In genomic region chr7:127948312-127948711, GRCh38 we compare ENCODE assay signal across 1 cellular context.
TF ChIP-seq lines count a peak whose summit lies in the region.

No MANE protein-coding gene starts in this region.

TF ChIP-seq in GM23338, 12 proteins besides CTCF, POLR2A, EP300 and RAD21 (continued from another document):
- TF ChIP-seq REST (IDR thresholded peaks at IDR 0.05; ENCODE audit: unreplicated experiment) (no peak), ZNF114 (CRISPR knock-in tag; IDR thresholded peaks at IDR 0.05) (no peak), CREB1 (CRISPR knock-in tag; IDR thresholded peaks at IDR 0.05; ENCODE audit: low read depth) (no peak), EZH2phosphoT487 (IDR thresholded peaks at IDR 0.05; ENCODE audit: unreplicated experiment) (no peak), POLR2AphosphoS5 (IDR thresholded peaks at IDR 0.05; ENCODE audit: low read depth) (no peak)
